Comparison of ENCODE assay signal across 2 cellular contexts in the genomic region with DNA sequence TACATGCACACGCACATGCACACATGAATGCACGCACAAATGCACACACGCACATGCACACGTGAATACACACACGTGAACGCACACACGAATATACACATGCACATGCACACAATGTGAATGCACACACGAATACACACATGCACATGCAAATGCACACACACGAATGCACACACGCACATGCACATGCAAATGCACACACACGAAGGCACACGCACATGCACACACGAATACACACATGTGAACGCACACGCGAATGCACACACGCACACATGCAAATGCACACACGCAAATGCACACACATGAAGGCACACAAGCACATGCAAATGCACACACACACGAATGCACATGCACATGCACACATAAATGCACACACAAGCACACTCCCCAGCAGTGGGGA.
TF ChIP-seq lines count a peak whose summit lies in the region.

No MANE protein-coding gene starts in this region.

TF ChIP-seq in HEK293, 187 proteins besides CTCF, POLR2A, EP300 and RAD21:
- TF ChIP-seq, protein P1, sequence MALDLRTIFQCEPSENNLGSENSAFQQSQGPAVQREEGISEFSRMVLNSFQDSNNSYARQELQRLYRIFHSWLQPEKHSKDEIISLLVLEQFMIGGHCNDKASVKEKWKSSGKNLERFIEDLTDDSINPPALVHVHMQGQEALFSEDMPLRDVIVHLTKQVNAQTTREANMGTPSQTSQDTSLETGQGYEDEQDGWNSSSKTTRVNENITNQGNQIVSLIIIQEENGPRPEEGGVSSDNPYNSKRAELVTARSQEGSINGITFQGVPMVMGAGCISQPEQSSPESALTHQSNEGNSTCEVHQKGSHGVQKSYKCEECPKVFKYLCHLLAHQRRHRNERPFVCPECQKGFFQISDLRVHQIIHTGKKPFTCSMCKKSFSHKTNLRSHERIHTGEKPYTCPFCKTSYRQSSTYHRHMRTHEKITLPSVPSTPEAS (tag by site-specific recombination; IDR thresholded peaks at IDR 0.05): peak; percentile 97
- TF ChIP-seq KLF7 (tag by site-specific recombination; IDR thresholded peaks at IDR 0.05; ENCODE audit: borderline replicate concordance): no peak
TF ChIP-seq in HEK293: peak in this region for 1.

TF ChIP-seq in H1, 55 proteins besides CTCF, POLR2A, EP300 and RAD21:
- TF ChIP-seq TAF1 (IDR thresholded peaks at IDR 0.05; ENCODE audit: low read depth, low read length) (no peak), SIRT6 (IDR thresholded peaks at IDR 0.05; ENCODE audit: low read length) (no peak), GTF2F1 (IDR thresholded peaks at IDR 0.05; ENCODE audit: borderline replicate concordance, low read depth, low read length) (no peak), EZH2 (IDR thresholded peaks at IDR 0.05; ENCODE audit: low read depth, low read length, severe bottlenecking) (no peak), CTBP2 (IDR thresholded peaks at IDR 0.05; ENCODE audit: borderline replicate concordance, insufficient read depth, insufficient read length, low read length) (no peak), TBP (IDR thresholded peaks at IDR 0.05; ENCODE audit: low read depth, low read length) (no peak), CBX8 (IDR thresholded peaks at IDR 0.05; ENCODE audit: borderline replicate concordance, low read depth, low read length) (no peak), RBBP5 (IDR thresholded peaks at IDR 0.05; ENCODE audit: borderline replicate concordance, low read depth, low read length) (no peak), SIN3A (conservative IDR thresholded peaks at IDR 0.05 in 1 of 2, IDR thresholded peaks at IDR 0.05 in 1 of 2; ENCODE audit: low read depth in 1 of 2, low read length in 2 of 2) (no peak), CHD2 (IDR thresholded peaks at IDR 0.05; ENCODE audit: low read length) (no peak)
